ENCODE assay signal across 2 cellular contexts in genomic region chr9:133428579-133429215, GRCh38.
TF ChIP-seq lines count a peak whose summit lies in the region.

No MANE protein-coding gene starts in this region.

TF ChIP-seq in GM23338, 12 proteins besides CTCF, POLR2A, EP300 and RAD21:
- TF ChIP-seq CREB1 (CRISPR knock-in tag; IDR thresholded peaks at IDR 0.05; ENCODE audit: low read depth) (no peak), EZH2 (IDR thresholded peaks at IDR 0.05; ENCODE audit: low read depth, unreplicated experiment) (no peak), REST (IDR thresholded peaks at IDR 0.05; ENCODE audit: unreplicated experiment) (no peak), ZNF331 (CRISPR knock-in tag; IDR thresholded peaks at IDR 0.05; ENCODE audit: low read depth) (no peak), STAT1 (IDR thresholded peaks at IDR 0.05; ENCODE audit: unreplicated experiment) (no peak), ZNF462 (CRISPR knock-in tag; IDR thresholded peaks at IDR 0.05) (no peak), NANOG (IDR thresholded peaks at IDR 0.05; ENCODE audit: borderline replicate concordance) (no peak), POLR2AphosphoS5 (IDR thresholded peaks at IDR 0.05; ENCODE audit: low read depth) (0 out of 2 replicates have a peak, but pooled peaks have one; percentile 19)
TF ChIP-seq in GM23338: peak in this region for 1.

TF ChIP-seq in HepG2, 621 proteins besides CTCF, POLR2A, EP300 and RAD21 (continues in another document):
- TF ChIP-seq ZC3H13 (CRISPR knock-in tag; IDR thresholded peaks at IDR 0.05): no peak
- no peak for TF ChIP-seq ZNF75D (CRISPR knock-in tag; IDR thresholded peaks at IDR 0.05; ENCODE audit: borderline replicate concordance)
- no peak for TF ChIP-seq NFIC (IDR thresholded peaks at IDR 0.05; ENCODE audit: low read length)
- no peak for TF ChIP-seq CHD2 (IDR thresholded peaks at IDR 0.05; ENCODE audit: low read depth, low read length)
- TF ChIP-seq ZFY (CRISPR knock-in tag; IDR thresholded peaks at IDR 0.05): peak; percentile 57
- no peak for TF ChIP-seq HCFC1 (IDR thresholded peaks at IDR 0.05; ENCODE audit: low read depth, low read length)
- TF ChIP-seq ZFP62 (CRISPR knock-in tag; IDR thresholded peaks at IDR 0.05): no peak
- TF ChIP-seq CERS6 (CRISPR knock-in tag; IDR thresholded peaks at IDR 0.05): no peak
- no peak for TF ChIP-seq JARID2 (CRISPR knock-in tag; IDR thresholded peaks at IDR 0.05; ENCODE audit: insufficient replicate concordance)
- TF ChIP-seq ZFAT (CRISPR knock-in tag; conservative IDR thresholded peaks at IDR 0.05): no peak
- TF ChIP-seq FIP1L1 (IDR thresholded peaks at IDR 0.05; ENCODE audit: borderline replicate concordance, insufficient read depth, low read depth, low read length): no peak
- TF ChIP-seq ZMYM4 (CRISPR knock-in tag; IDR thresholded peaks at IDR 0.05): no peak
- TF ChIP-seq ZKSCAN1 (IDR thresholded peaks at IDR 0.05; ENCODE audit: low read length): no peak
- peak; percentile 30; the same call in 1 of the 2 replicates for TF ChIP-seq ZSCAN31 (CRISPR knock-in tag; IDR thresholded peaks at IDR 0.05; ENCODE audit: low read depth)
- no peak for TF ChIP-seq SETDB1 (CRISPR knock-in tag; IDR thresholded peaks at IDR 0.05; ENCODE audit: borderline replicate concordance)
- no peak for TF ChIP-seq MXI1 (IDR thresholded peaks at IDR 0.05; ENCODE audit: borderline replicate concordance, low read depth, low read length)
- TF ChIP-seq MLX (CRISPR knock-in tag; IDR thresholded peaks at IDR 0.05): no peak
- TF ChIP-seq ATF7-NPFF (CRISPR knock-in tag; IDR thresholded peaks at IDR 0.05; ENCODE audit: low read depth): no peak; the same call in 1 of the 2 replicates
- TF ChIP-seq SRSF4 (IDR thresholded peaks at IDR 0.05; ENCODE audit: low read depth, low read length, poor library complexity, severe bottlenecking): no peak
- no peak for TF ChIP-seq ZNF550 (CRISPR knock-in tag; IDR thresholded peaks at IDR 0.05; ENCODE audit: borderline replicate concordance)
- TF ChIP-seq ZNF710 (CRISPR knock-in tag; IDR thresholded peaks at IDR 0.05; ENCODE audit: borderline replicate concordance): no peak
- TF ChIP-seq KAT8 (CRISPR knock-in tag; IDR thresholded peaks at IDR 0.05): no peak
- no peak for TF ChIP-seq ZNF407 (CRISPR knock-in tag; IDR thresholded peaks at IDR 0.05; ENCODE audit: not compliant biosample characterization)
- peak; percentile 83 for TF ChIP-seq HNRNPK (IDR thresholded peaks at IDR 0.05; ENCODE audit: low read depth, low read length, poor library complexity, severe bottlenecking)
- TF ChIP-seq ZNF687 (CRISPR knock-in tag; IDR thresholded peaks at IDR 0.05): peak; percentile 67
- no peak for TF ChIP-seq ZGPAT (CRISPR knock-in tag; IDR thresholded peaks at IDR 0.05)
- TF ChIP-seq DZIP1 (CRISPR knock-in tag; IDR thresholded peaks at IDR 0.05): no peak
- no peak for TF ChIP-seq E2F5 (CRISPR knock-in tag; conservative IDR thresholded peaks at IDR 0.05)
- no peak for TF ChIP-seq TRAFD1 (CRISPR knock-in tag; IDR thresholded peaks at IDR 0.05; ENCODE audit: borderline replicate concordance)
